22 cellular contexts compared by ENCODE assay signal in the genomic region with DNA sequence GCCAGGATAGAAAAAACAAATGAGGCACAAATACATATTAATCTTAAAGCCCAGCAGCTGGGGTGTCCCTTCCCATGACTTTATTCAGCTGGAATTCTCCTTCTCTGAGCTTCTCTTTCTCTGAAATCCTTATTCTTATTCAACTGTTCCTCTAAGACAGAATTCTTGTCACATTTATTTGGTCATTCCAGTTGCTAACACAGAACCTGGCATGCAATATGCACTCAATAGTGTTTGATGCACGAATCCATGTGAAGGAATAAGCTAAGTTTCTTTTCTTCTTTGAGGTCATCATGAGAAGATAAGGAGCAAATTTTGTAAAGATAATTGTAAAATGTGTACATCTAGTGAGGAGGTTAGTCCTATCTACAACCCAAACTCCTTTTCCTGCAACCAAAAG.
A peak's percentile ranks its signal among the peaks of the same experiment; 100 is the strongest.
DNase-seq lines count a peak whose midpoint lies in the region; ATAC-seq and TF ChIP-seq lines count a peak whose summit lies in the region.
"Had no signal": no experiment of that assay in that cellular context is flagged by ENCODE, and none has a peak within 500 bp of the region (broad histone marks: within the 10 kb centered on the region; RNA-seq: fewer than 3 reads in every experiment).

No MANE protein-coding gene starts in this region.

- no peaks in the 10 kb centered on the region for H3K9me3 ChIP-seq in psoas muscle
- H3K9me3 ChIP-seq: transverse colon had no signal

- peaks cover 5% of the 10 kb centered on the region for H3K9me3 Mint-ChIP-seq in chondrocyte (ENCODE audit: low read depth)
- H3K9me3 Mint-ChIP-seq in mesothelial cell of epicardium = peaks cover 12% of the 10 kb centered on the region
- H3K9me3 Mint-ChIP-seq: activated B cell treated with CpG ODN at 0.5 μM for 24 hours; activated naive CD8-positive, alpha-beta T cell treated with anti-CD3 and anti-CD28 coated beads, Interleukin-2, amount 50 U/mL, for 24 hours; stimulated activated naive CD8-positive, alpha-beta T cell treated with anti-CD3 and anti-CD28 coated beads, Interleukin-15, amount 100 ng/mL, for 72 hours had no signal

- DNase-seq in M059J (ENCODE audit: low read depth) = peak; percentile 57
- DNase-seq in chondrocyte (ENCODE audit: low spot score) = no peak
- no peak for DNase-seq in mesothelial cell of epicardium (ENCODE audit: low spot score in 2 of 2, unreplicated experiment in 2 of 2)
- no peak for DNase-seq in psoas muscle
- DNase-seq in omental fat pad (ENCODE audit: low spot score) = no peak
- DNase-seq: activated B cell treated with CpG ODN at 0.5 μM for 24 hours; activated CD4-positive, alpha-beta T cell treated with anti-CD3 and anti-CD28 coated beads, Interleukin-2, amount 50 U/mL, for 48 hours; activated effector memory CD4-positive, alpha-beta T cell treated with anti-CD3 and anti-CD28 coated beads, Interleukin-2, amount 50 U/mL, for 16 hours; activated naive CD8-positive, alpha-beta T cell treated with anti-CD3 and anti-CD28 coated beads, Interleukin-2, amount 50 U/mL, for 24 hours; hypothalamus; NCI-H1105 treated with DMSO at 0.1 percent for 48 hours; NCI-H2081; NCI-H510A; stimulated activated naive CD8-positive, alpha-beta T cell treated with anti-CD3 and anti-CD28 coated beads, Interleukin-15, amount 100 ng/mL, for 72 hours; transverse colon had no signal

- H3K4me3 Mint-ChIP-seq in chondrocyte (ENCODE audit: unreplicated experiment) (no peak overlapping the region), mesothelial cell of epicardium (no peak overlapping the region)
- H3K4me3 Mint-ChIP-seq: activated B cell treated with CpG ODN at 0.5 μM for 24 hours; activated naive CD8-positive, alpha-beta T cell treated with anti-CD3 and anti-CD28 coated beads, Interleukin-2, amount 50 U/mL, for 24 hours; CD14-positive monocyte; stimulated activated naive CD8-positive, alpha-beta T cell treated with anti-CD3 and anti-CD28 coated beads, Interleukin-15, amount 100 ng/mL, for 72 hours had no signal

- H3K36me3 ChIP-seq in ACC112 (ENCODE audit: insufficient read depth, low read length) (no peaks in the 10 kb centered on the region), psoas muscle (ENCODE audit: insufficient read depth in 1 of 2, low read depth in 1 of 2) (no peaks in the 10 kb centered on the region)
- H3K36me3 ChIP-seq: transverse colon had no signal

- H3K4me1 Mint-ChIP-seq in chondrocyte (ENCODE audit: low read depth) = peaks cover 60% of the 10 kb centered on the region
- peaks cover 54% of the 10 kb centered on the region for H3K4me1 Mint-ChIP-seq in mesothelial cell of epicardium
- H3K4me1 Mint-ChIP-seq: activated B cell treated with CpG ODN at 0.5 μM for 24 hours; activated naive CD8-positive, alpha-beta T cell treated with anti-CD3 and anti-CD28 coated beads, Interleukin-2, amount 50 U/mL, for 24 hours; CD14-positive monocyte; stimulated activated naive CD8-positive, alpha-beta T cell treated with anti-CD3 and anti-CD28 coated beads, Interleukin-15, amount 100 ng/mL, for 72 hours had no signal

- peaks cover 3% of the 10 kb centered on the region for H3K36me3 Mint-ChIP-seq in chondrocyte (ENCODE audit: low read depth)
- peaks cover 9% of the 10 kb centered on the region for H3K36me3 Mint-ChIP-seq in mesothelial cell of epicardium
- H3K36me3 Mint-ChIP-seq: CD14-positive monocyte had no signal

- H3K79me2 ChIP-seq in ACC112 (ENCODE audit: control insufficient read depth, insufficient read depth, low read length, unreplicated experiment) = no peaks in the 10 kb centered on the region

- H3K27ac ChIP-seq in ACC112 (ENCODE audit: low read depth, low read length) = peak overlapping the region; percentile 73
- H3K27ac ChIP-seq in psoas muscle = no peak overlapping the region
- H3K27ac ChIP-seq: HL-60, RWPE1, transverse colon had no signal

- H2AFZ ChIP-seq in ACC112 (ENCODE audit: low read length, unreplicated experiment) = no peak overlapping the region

- H3K27me3 Mint-ChIP-seq in chondrocyte (ENCODE audit: low read depth) (no peaks in the 10 kb centered on the region), mesothelial cell of epicardium (ENCODE audit: low read depth) (no peaks in the 10 kb centered on the region)
- H3K27me3 Mint-ChIP-seq: activated B cell treated with CpG ODN at 0.5 μM for 24 hours; stimulated activated naive CD8-positive, alpha-beta T cell treated with anti-CD3 and anti-CD28 coated beads, Interleukin-15, amount 100 ng/mL, for 72 hours had no signal

- no peak for TF ChIP-seq CTCF in chondrocyte (IDR thresholded peaks at IDR 0.05)
- no peak for TF ChIP-seq CTCF in mesothelial cell of epicardium (IDR thresholded peaks at IDR 0.05; ENCODE audit: unreplicated experiment)
- TF ChIP-seq CTCF in psoas muscle (IDR thresholded peaks at IDR 0.05) = no peak
- no peak for TF ChIP-seq CTCF in omental fat pad (IDR thresholded peaks at IDR 0.05)

- peak overlapping the region; percentile 30; the same call in 1 of the 2 replicates for H3K4me3 ChIP-seq in ACC112 (ENCODE audit: low read depth, low read length)
- H3K4me3 ChIP-seq in psoas muscle = no peak overlapping the region
- H3K4me3 ChIP-seq: transverse colon had no signal

- H3K27ac Mint-ChIP-seq in chondrocyte (ENCODE audit: unreplicated experiment) (peak overlapping the region; percentile 90), mesothelial cell of epicardium (peak overlapping the region; percentile 75)
- H3K27ac Mint-ChIP-seq: activated B cell treated with CpG ODN at 0.5 μM for 24 hours; activated naive CD8-positive, alpha-beta T cell treated with anti-CD3 and anti-CD28 coated beads, Interleukin-2, amount 50 U/mL, for 24 hours; CD14-positive monocyte; stimulated activated naive CD8-positive, alpha-beta T cell treated with anti-CD3 and anti-CD28 coated beads, Interleukin-15, amount 100 ng/mL, for 72 hours had no signal

- intact Hi-C loops in psoas muscle (cut with DNase I) = loop anchor here in 1 of 2 donors (10.0 kb wide), 1 partner anchor 887 kb away; no protein-coding TSS in a partner anchor

- H3K27me3 ChIP-seq in ACC112 (ENCODE audit: insufficient read depth, low read length) (no peaks in the 10 kb centered on the region), psoas muscle (ENCODE audit: insufficient read depth in 3 of 3, low read length in 2 of 3) (no peaks in the 10 kb centered on the region)
- H3K27me3 ChIP-seq: transverse colon had no signal

- 67 to 77% (median 76%) methylated on average over 1 of the region's 1 CpG for WGBS in psoas muscle, 3 donors

- H3K4me1 ChIP-seq in ACC112 (ENCODE audit: control insufficient read depth, insufficient read depth, low read length, unreplicated experiment) = peaks cover 38% of the 10 kb centered on the region
- peaks cover 13% of the 10 kb centered on the region for H3K4me1 ChIP-seq in psoas muscle

- ATAC-seq in psoas muscle (no peak), omental fat pad (ENCODE audit: low FRiP score) (no peak), HG02970 (IDR thresholded peaks at IDR 0.05; ENCODE audit: low FRiP score, unreplicated experiment) (no peak), HG03565 (IDR thresholded peaks at IDR 0.05; ENCODE audit: unreplicated experiment) (no peak)
- ATAC-seq: activated naive CD8-positive, alpha-beta T cell treated with anti-CD3 and anti-CD28 coated beads, Interleukin-2, amount 50 U/mL, for 24 hours; HepG2; stimulated activated naive CD8-positive, alpha-beta T cell treated with anti-CD3 and anti-CD28 coated beads, Interleukin-15, amount 100 ng/mL, for 72 hours had no signal
